ENCODE assay signal across 8 cellular contexts in genomic region chr4:185204238-185204910, GRCh38.
DNase-seq lines count a peak whose midpoint lies in the region; ATAC-seq lines count a peak whose summit lies in the region.

No MANE protein-coding gene starts in this region.

- no peaks in the 10 kb centered on the region for H3K36me3 ChIP-seq in muscle layer of duodenum (ENCODE audit: control insufficient read depth in 1 of 2, insufficient read depth in 2 of 2, low read length in 2 of 2)

- H3K4me3 ChIP-seq in muscle layer of duodenum (ENCODE audit: low read depth in 1 of 2, low read length in 2 of 2) = peak overlapping the region; percentile 75 to 80

- no peak for ATAC-seq in HG02970 (IDR thresholded peaks at IDR 0.05; ENCODE audit: low FRiP score, unreplicated experiment)

- no peaks in the 10 kb centered on the region for H3K9me3 ChIP-seq in muscle layer of duodenum (ENCODE audit: control insufficient read depth in 1 of 2, low read length in 2 of 2)

- peak overlapping the region; percentile 83 for H3K27ac ChIP-seq in muscle layer of duodenum (ENCODE audit: low read length)

- no peaks in the 10 kb centered on the region for H3K27me3 ChIP-seq in muscle layer of duodenum (ENCODE audit: low read depth, low read length)

- H3K4me1 ChIP-seq in muscle layer of duodenum (ENCODE audit: control insufficient read depth in 1 of 2, insufficient read depth in 2 of 2, low read length in 2 of 2) = peaks cover 7 to 19% of the 10 kb centered on the region in 2 donors

- DNase-seq in NCI-H510A treated with DMSO at 0.1 percent for 48 hours (lab: John Stamatoyannopoulos, UW) = peak; percentile 31
- no peak for DNase-seq in NCI-H510A (lab: John Stamatoyannopoulos, UW)
- DNase-seq in NCI-H1092 (lab: John Stamatoyannopoulos, UW) = peak; percentile 5
- DNase-seq in cerebellar cortex (ENCODE audit: low spot score) = peak; percentile 61
- DNase-seq in putamen (ENCODE audit: low spot score) = no peak
- DNase-seq in activated CD8-positive, alpha-beta memory T cell treated with anti-CD3 and anti-CD28 coated beads, Interleukin-2, amount 50 U/mL, for 48 hours = no peak

Comparison
In these comparisons a context has a peak if more than half of its experiments do, and no peak if none do; other contexts are left out.
1. DNase-seq: peak in NCI-H510A treated with DMSO at 0.1 percent for 48 hours (single experiment), NCI-H1092 (single experiment) and cerebellar cortex (single experiment); none in NCI-H510A (single experiment), putamen (single experiment) and activated CD8-positive, alpha-beta memory T cell treated with anti-CD3 and anti-CD28 coated beads, Interleukin-2, amount 50 U/mL, for 48 hours (single experiment).